18 cellular contexts compared by ENCODE assay signal in genomic region chr15:60493166-60493565, GRCh38. TPM values are rescaled to one million over a fixed set of nuclear protein-coding genes. Genes with fewer than 3 reads are reported as not detected.
DNase-seq lines count a peak whose midpoint lies in the region; ATAC-seq, FAIRE-seq and TF ChIP-seq lines count a peak whose summit lies in the region.
"Had no signal": no experiment of that assay in that cellular context is flagged by ENCODE, and none has a peak within 500 bp of the region (broad histone marks: within the 10 kb centered on the region; RNA-seq: fewer than 3 reads in every experiment).

No MANE protein-coding gene starts in this region.

- TF ChIP-seq RAD21 in A549 (conservative IDR thresholded peaks at IDR 0.05 in 1 of 2, IDR thresholded peaks at IDR 0.05 in 1 of 2) (no peak), HepG2 (CRISPR knock-in tag; IDR thresholded peaks at IDR 0.05) (no peak)

- H3K4me1 ChIP-seq in A549 (peaks cover 5% of the 10 kb centered on the region; the same call in 1 of the 3 replicates), HepG2 (ENCODE audit: insufficient read depth, low read length) (peaks cover 42% of the 10 kb centered on the region)

- no peaks in the 10 kb centered on the region for H4K20me1 ChIP-seq in HepG2 (ENCODE audit: insufficient read depth, low read length)

- no peaks in the 10 kb centered on the region for H3K27me3 Mint-ChIP-seq in activated CD4-positive, alpha-beta memory T cell treated with anti-CD3 and anti-CD28 coated beads, Interleukin-2, amount 10 ng/mL, durations not matched to agents 7 days and 5 days
- no peaks in the 10 kb centered on the region for H3K27me3 Mint-ChIP-seq in activated CD4-positive, alpha-beta memory T cell treated with anti-CD3 and anti-CD28 coated beads for 36 hours
- H3K27me3 Mint-ChIP-seq in T-helper 17 cell: no peaks in the 10 kb centered on the region

- H3K79me2 ChIP-seq in HepG2 (ENCODE audit: insufficient read depth, low read length): no peaks in the 10 kb centered on the region

- in situ Hi-C loops in HepG2 (cut with HindIII; ENCODE audit: extremely low pct_ligation_motif_present, low pct_unique_long_range_greater_than_20kb): no loop called here

- H3K4me3 ChIP-seq in A549 (no peak overlapping the region), HepG2 (replicated peaks in 1 of 3; ENCODE audit: insufficient read depth in 1 of 3, low read depth in 2 of 3, low read length in 3 of 3) (no peak overlapping the region)

- peaks cover 10% of the 10 kb centered on the region for H3K4me1 Mint-ChIP-seq in activated CD4-positive, alpha-beta memory T cell treated with anti-CD3 and anti-CD28 coated beads, Interleukin-2, amount 10 ng/mL, durations not matched to agents 7 days and 5 days
- H3K4me1 Mint-ChIP-seq in activated CD4-positive, alpha-beta memory T cell treated with anti-CD3 and anti-CD28 coated beads for 36 hours (ENCODE audit: low read depth): peaks cover 3% of the 10 kb centered on the region
- H3K4me1 Mint-ChIP-seq in T-helper 17 cell: peaks cover 12% of the 10 kb centered on the region

- POLR2A ChIA-PET in activated CD4-positive, alpha-beta memory T cell treated with anti-CD3 and anti-CD28 coated beads, Interleukin-2, amount 10 ng/mL, durations not matched to agents 7 days and 5 days (lab: Charles Lee): no interaction called here
- POLR2A ChIA-PET in activated CD4-positive, alpha-beta memory T cell treated with anti-CD3 and anti-CD28 coated beads for 36 hours (lab: Charles Lee): no interaction called here
- POLR2A ChIA-PET in A549 (lab: Yijun Ruan, JAX) (no interaction called here), HepG2 (lab: Yijun Ruan, JAX) (no interaction called here)

- H3K9me3 ChIP-seq in A549 (no peaks in the 10 kb centered on the region), T-helper 17 cell (ENCODE audit: control insufficient read depth, low read length, poor library complexity, severe bottlenecking) (no peaks in the 10 kb centered on the region), HepG2 (ENCODE audit: low read length) (no peaks in the 10 kb centered on the region)

- BruUV-seq in HepG2 (replicated peaks; lab: Mats Ljungman, UMichigan): no TSS peak

- H3K27me3 ChIP-seq in HepG2 (ENCODE audit: control insufficient read depth in 1 of 2, insufficient read depth in 2 of 2, low read length in 2 of 2): no peaks in the 10 kb centered on the region

- no peak for TF ChIP-seq POLR2A in A549 (IDR thresholded peaks at IDR 0.05; ENCODE audit: low read length)
- no peak for TF ChIP-seq POLR2A in HepG2 (IDR thresholded peaks at IDR 0.05; ENCODE audit: insufficient read depth in 1 of 2, low read depth in 2 of 2, low read length in 2 of 2)

- H3K36me3 ChIP-seq in HepG2 (replicated peaks in 1 of 2; ENCODE audit: control insufficient read depth in 1 of 2, insufficient read depth in 2 of 2, low read length in 2 of 2): peaks cover 2 to 14% of the 10 kb centered on the region in 2 experiments; a peak in 3 of 5 replicates

- H3K9ac ChIP-seq in HepG2 (ENCODE audit: insufficient read depth, low read depth, low read length): no peak overlapping the region

- H3K36me3 Mint-ChIP-seq in activated CD4-positive, alpha-beta memory T cell treated with anti-CD3 and anti-CD28 coated beads, Interleukin-2, amount 10 ng/mL, durations not matched to agents 7 days and 5 days (ENCODE audit: low read depth): peaks cover 41% of the 10 kb centered on the region
- peaks cover 23% of the 10 kb centered on the region for H3K36me3 Mint-ChIP-seq in activated CD4-positive, alpha-beta memory T cell treated with anti-CD3 and anti-CD28 coated beads for 36 hours
- no peaks in the 10 kb centered on the region for H3K36me3 Mint-ChIP-seq in T-helper 17 cell (ENCODE audit: low read depth)

- H3K4me3 Mint-ChIP-seq in activated CD4-positive, alpha-beta memory T cell treated with anti-CD3 and anti-CD28 coated beads, Interleukin-2, amount 10 ng/mL, durations not matched to agents 7 days and 5 days: no peak overlapping the region
- H3K4me3 Mint-ChIP-seq in activated CD4-positive, alpha-beta memory T cell treated with anti-CD3 and anti-CD28 coated beads for 36 hours: no peak overlapping the region
- no peak overlapping the region for H3K4me3 Mint-ChIP-seq in T-helper 17 cell
- H3K4me3 Mint-ChIP-seq: CD8-positive, alpha-beta T cell had no signal

- H3K27ac Mint-ChIP-seq in activated CD4-positive, alpha-beta memory T cell treated with anti-CD3 and anti-CD28 coated beads, Interleukin-2, amount 10 ng/mL, durations not matched to agents 7 days and 5 days: peak overlapping the region; percentile 35
- H3K27ac Mint-ChIP-seq in activated CD4-positive, alpha-beta memory T cell treated with anti-CD3 and anti-CD28 coated beads for 36 hours: no peak overlapping the region
- peak overlapping the region; percentile 89 for H3K27ac Mint-ChIP-seq in T-helper 17 cell

- CTCF ChIA-PET in activated CD4-positive, alpha-beta memory T cell treated with anti-CD3 and anti-CD28 coated beads, Interleukin-2, amount 10 ng/mL, durations not matched to agents 7 days and 5 days (lab: Charles Lee): no interaction called here
- CTCF ChIA-PET in activated CD4-positive, alpha-beta memory T cell treated with anti-CD3 and anti-CD28 coated beads for 36 hours (lab: Charles Lee): interaction anchor here (1.0 to 1.3 kb wide), 2 partner anchors 15 to 134 kb away, joined by 4 to 5 read pairs; no protein-coding TSS in a partner anchor
- CTCF ChIA-PET in A549 (lab: Yijun Ruan, JAX): interaction anchor here (0.8 to 20.0 kb wide), 3 partner anchors 11 to 26 kb away, joined by 4 to 277 read pairs (median 13); no protein-coding TSS in a partner anchor
- CTCF ChIA-PET in HepG2 (lab: Yijun Ruan, JAX; ENCODE audit: low intra/inter-chr PET ratio, low total read pairs): no interaction called here

- H3K27ac ChIP-seq in A549 (no peak overlapping the region), HepG2 (ENCODE audit: extremely low read length, insufficient read depth, low read length) (no peak overlapping the region)
- H3K27ac ChIP-seq: HL-60 had no signal

- H2AFZ ChIP-seq in HepG2 (ENCODE audit: low read length): no peak overlapping the region

- DNase-seq in activated CD4-positive, alpha-beta memory T cell treated with anti-CD3 and anti-CD28 coated beads, Interleukin-2, amount 10 ng/mL, durations not matched to agents 7 days and 5 days: no peak
- DNase-seq in activated CD4-positive, alpha-beta memory T cell treated with anti-CD3 and anti-CD28 coated beads for 36 hours: no peak
- DNase-seq in A549 (ENCODE audit: low read depth in 1 of 2, low spot score in 1 of 2) (no peak), T-helper 17 cell (no peak), HepG2 (ENCODE audit: low spot score) (peak; percentile 69)
- DNase-seq: 8988T; ACHN; C1 segment of cervical spinal cord; CD8-positive, alpha-beta T cell; COR-L47; DND-41; GDM1; KBM-7 had no signal

- ATAC-seq in A549 (no peak), T-helper 17 cell (no peak), HepG2 (peak; percentile 61; the same call in 2 of the 3 replicates), HG02642 (IDR thresholded peaks at IDR 0.05; ENCODE audit: poor library complexity, unreplicated experiment) (no peak), GM19395 (IDR thresholded peaks at IDR 0.05; ENCODE audit: unreplicated experiment) (no peak)
- ATAC-seq: CD8-positive, alpha-beta T cell; HCT116 had no signal

- WGBS in A549 (ENCODE audit: missing lambda C conversion rate): 95% methylated on average over 4 of the region's 4 CpGs
- WGBS in HepG2 (ENCODE audit: low lambda C conversion rate): 48% methylated on average over 4 of the region's 4 CpGs

- intact Hi-C loops in activated CD4-positive, alpha-beta memory T cell treated with anti-CD3 and anti-CD28 coated beads for 36 hours (cut with micrococcal nuclease): no loop called here
- intact Hi-C loops in HepG2 (cut with micrococcal nuclease; ENCODE audit: unreplicated experiment): loop anchor here (1.0 kb wide), 1 partner anchor 14 kb away; the partner anchor contains the start of gene ICE2

- no peaks in the 10 kb centered on the region for H3K9me3 Mint-ChIP-seq in activated CD4-positive, alpha-beta memory T cell treated with anti-CD3 and anti-CD28 coated beads, Interleukin-2, amount 10 ng/mL, durations not matched to agents 7 days and 5 days
- H3K9me3 Mint-ChIP-seq in activated CD4-positive, alpha-beta memory T cell treated with anti-CD3 and anti-CD28 coated beads for 36 hours: no peaks in the 10 kb centered on the region
- H3K9me3 Mint-ChIP-seq: CD8-positive, alpha-beta T cell had no signal

- FAIRE-seq in A549 (lab: Jason Lieb, UNC): peak; percentile 97
- peak; percentile 37 for FAIRE-seq in HepG2 (lab: Jason Lieb, UNC)
- FAIRE-seq: GM12892 had no signal

- TF ChIP-seq EP300 in A549 (IDR thresholded peaks at IDR 0.05) (no peak), HepG2 (IDR thresholded peaks at IDR 0.05; ENCODE audit: low read depth in 2 of 2, low read length in 2 of 2) (peak in 1 of 2 experiments; percentile 64; a peak in 2 of 4 replicates), HepG2 (CRISPR knock-in tag; IDR thresholded peaks at IDR 0.05; ENCODE audit: borderline replicate concordance) (no peak)

- H3K4me2 ChIP-seq in A549 (no peak overlapping the region), HepG2 (ENCODE audit: low read depth, low read length) (no peak overlapping the region; the same call in 1 of the 2 replicates)

- TF ChIP-seq CTCF in A549 (IDR thresholded peaks at IDR 0.05): no peak
- TF ChIP-seq CTCF in HepG2 (CRISPR knock-in tag; IDR thresholded peaks at IDR 0.05): no peak

RNA-seq across cellular contexts. Expression of gene ICE2, which starts 14.2 kb away (rescaled TPM):
- total RNA-seq in activated CD4-positive, alpha-beta memory T cell treated with anti-CD3 and anti-CD28 coated beads, Interleukin-2, amount 10 ng/mL, durations not matched to agents 7 days and 5 days: 10 to 100 TPM; 56.9 to 60.4 TPM
- total RNA-seq in activated CD4-positive, alpha-beta memory T cell treated with anti-CD3 and anti-CD28 coated beads for 36 hours: 10 to 100 TPM; 66.0 to 71.3 TPM
- polyA plus RNA-seq in A549 (2011; rRNA removed) (80.7 and 87.6 TPM in 2 replicates), A549 (2017; fragmentation: RNase III; extraction: RNeasy Plus Mini Kit Qiagen cat#74134 plus additional on column Dnase treatment) (36.9 to 44.0 TPM (median 43.1 TPM) in 3 replicates), HepG2 (2011; rRNA removed) (20.5 and 24.8 TPM in 2 replicates)
- polyA plus RNA-seq in A549 (2012; cell fraction: cytosol; rRNA removed): 22.8 and 23.5 TPM in 2 replicates
- 15.4 and 20.6 TPM in 2 replicates for polyA plus RNA-seq in A549 (2012; cell fraction: nucleus; rRNA removed)
- polyA minus RNA-seq in A549 (2011; rRNA and poly(A)+ RNA removed): 57.6 and 63.4 TPM in 2 replicates
- total RNA-seq in T-helper 17 cell (10 to 100 TPM; 32.9 to 39.8 TPM), HepG2 (2016; rRNA removed; fragmentation: Illumina TruSeq; extraction: Trizol) (26.4 and 40.9 TPM in 2 replicates)
- total RNA-seq in HepG2 (2016; cell fraction: cytosol; rRNA removed; fragmentation: Illumina TruSeq; extraction: Trizol; ENCODE audit: low read depth): 6.4 and 8.6 TPM in 2 replicates
- total RNA-seq in HepG2 (2016; cell fraction: insoluble cytoplasmic fraction; rRNA removed; fragmentation: Illumina TruSeq; extraction: Trizol): 23.8 and 38.6 TPM in 2 replicates
- 19.6 and 21.3 TPM in 2 replicates for total RNA-seq in HepG2 (2016; cell fraction: membrane; rRNA removed; fragmentation: Illumina TruSeq; extraction: Trizol)
- 41.9 and 47.8 TPM in 2 replicates for total RNA-seq in HepG2 (2016; cell fraction: nucleus; rRNA removed; fragmentation: Illumina TruSeq; extraction: Trizol)
- polyA plus RNA-seq in HepG2 (2011; cell fraction: cytosol; rRNA removed): 11.0 and 15.0 TPM in 2 replicates
- polyA plus RNA-seq in HepG2 (2011; cell fraction: nucleus; rRNA removed): 20.0 and 21.2 TPM in 2 replicates
- polyA plus RNA-seq in HepG2 (2012): 20.7 and 23.9 TPM in 2 replicates
- polyA plus RNA-seq in HepG2 (2016; cell fraction: cytosol; fragmentation: Illumina TruSeq; extraction: Trizol; ENCODE audit: low read depth): 9.1 and 9.3 TPM in 2 replicates
- 35.5 and 42.1 TPM in 2 replicates for polyA plus RNA-seq in HepG2 (2016; cell fraction: insoluble cytoplasmic fraction; fragmentation: Illumina TruSeq; extraction: Trizol; ENCODE audit: low read depth)
- 13.2 and 14.7 TPM in 2 replicates for polyA plus RNA-seq in HepG2 (2016; cell fraction: membrane; fragmentation: Illumina TruSeq; extraction: Trizol; ENCODE audit: low read depth)
- polyA plus RNA-seq in HepG2 (2016; cell fraction: nucleus; fragmentation: Illumina TruSeq; extraction: Trizol; ENCODE audit: insufficient read depth, low read depth): 34.0 and 49.3 TPM in 2 replicates
- 28.7 and 67.9 TPM in 2 replicates for polyA minus RNA-seq in HepG2 (2011; rRNA and poly(A)+ RNA removed; ENCODE audit: low replicate concordance)
- polyA minus RNA-seq in HepG2 (2011; cell fraction: cytosol; rRNA and poly(A)+ RNA removed): 12.0 and 16.0 TPM in 2 replicates
- polyA minus RNA-seq in HepG2 (2011; cell fraction: nucleus; rRNA and poly(A)+ RNA removed): 113 and 126 TPM in 2 replicates

Comparison
In these comparisons a context has a peak if more than half of its experiments do, and no peak if none do; other contexts are left out.
1. CTCF ChIA-PET loops: an anchor here in activated CD4-positive, alpha-beta memory T cell treated with anti-CD3 and anti-CD28 coated beads for 36 hours (1.0 to 1.3 kb wide) and A549 (0.8 to 20.0 kb wide); none called in activated CD4-positive, alpha-beta memory T cell treated with anti-CD3 and anti-CD28 coated beads, Interleukin-2, amount 10 ng/mL, durations not matched to agents 7 days and 5 days and HepG2.